Comparison of ENCODE assay signal across 1 cellular context in genomic region chr2:11583840-11584529, GRCh38.
TF ChIP-seq lines count a peak whose summit lies in the region.

No MANE protein-coding gene starts in this region.

TF ChIP-seq in GM12878, 131 proteins besides CTCF, POLR2A, EP300 and RAD21 (continued from another document):
- no peak for TF ChIP-seq PKNOX1 (IDR thresholded peaks at IDR 0.05)
- no peak for TF ChIP-seq HDAC6 (IDR thresholded peaks at IDR 0.05; ENCODE audit: unreplicated experiment)
- TF ChIP-seq ZBTB40 (IDR thresholded peaks at IDR 0.05; ENCODE audit: borderline replicate concordance): no peak
TF ChIP-seq in GM12878: peak in this region for 11.
